ENCODE assay signal across 1 cellular context in genomic region chr20:38671701-38672292, GRCh38.
A peak's percentile ranks its signal among the peaks of the same experiment; 100 is the strongest.
TF ChIP-seq lines count a peak whose summit lies in the region.

No MANE protein-coding gene starts in this region.

TF ChIP-seq in K562, 482 proteins besides CTCF, POLR2A, EP300 and RAD21 (continued from another document):
- TF ChIP-seq ZBTB40 (IDR thresholded peaks at IDR 0.05) (no peak), ZBTB40 (CRISPR knock-in tag; IDR thresholded peaks at IDR 0.05) (no peak), ZNF354B (CRISPR knock-in tag; IDR thresholded peaks at IDR 0.05) (no peak), ZNF121 (CRISPR knock-in tag; conservative IDR thresholded peaks at IDR 0.05) (peak; percentile 91; the same call in 1 of the 2 replicates), GATAD2B (IDR thresholded peaks at IDR 0.05; ENCODE audit: borderline replicate concordance) (no peak), TGIF2 (CRISPR knock-in tag; IDR thresholded peaks at IDR 0.05) (no peak), ZNF584 (CRISPR knock-in tag; IDR thresholded peaks at IDR 0.05; ENCODE audit: low read depth) (no peak), ARID4B (CRISPR knock-in tag; IDR thresholded peaks at IDR 0.05) (no peak), RBM25 (IDR thresholded peaks at IDR 0.05; ENCODE audit: low read depth, low read length, severe bottlenecking) (peak; percentile 5), ZNF764 (CRISPR knock-in tag; IDR thresholded peaks at IDR 0.05; ENCODE audit: low read depth) (no peak), GTF3C2 (IDR thresholded peaks at IDR 0.05; ENCODE audit: borderline replicate concordance, extremely low read depth, insufficient read length) (no peak), ZNF318 (IDR thresholded peaks at IDR 0.05; ENCODE audit: borderline replicate concordance in 1 of 2, low read depth in 1 of 2) (no peak), ZNF224 (CRISPR knock-in tag; IDR thresholded peaks at IDR 0.05) (no peak)
TF ChIP-seq in K562: peak in this region for 4.
